ENCODE assay signal across 20 cellular contexts in the genomic region with DNA sequence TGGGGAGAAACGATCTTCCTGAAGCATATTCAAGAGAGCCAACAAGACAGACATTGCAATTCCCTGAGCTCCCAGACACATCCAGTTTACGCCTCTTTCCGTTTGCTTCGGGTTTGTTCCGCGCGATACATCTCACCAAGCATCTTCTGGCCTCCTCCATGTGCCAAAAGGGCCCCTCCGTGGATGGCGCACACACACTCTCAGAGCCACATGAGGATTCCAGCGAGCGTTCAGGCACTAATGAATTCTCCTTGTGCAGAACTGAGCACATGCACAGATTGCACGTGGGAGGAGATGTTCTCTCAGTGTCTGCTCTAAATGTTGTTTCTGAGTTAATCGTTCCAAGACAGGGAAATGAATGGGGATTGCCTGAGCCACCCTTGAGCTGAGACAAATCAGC.
A peak's percentile ranks its signal among the peaks of the same experiment; 100 is the strongest.
DNase-seq lines count a peak whose midpoint lies in the region; ATAC-seq and TF ChIP-seq lines count a peak whose summit lies in the region.
"Had no signal": no experiment of that assay in that cellular context is flagged by ENCODE, and none has a peak within 500 bp of the region (broad histone marks: within the 10 kb centered on the region; RNA-seq: fewer than 3 reads in every experiment).

No MANE protein-coding gene starts in this region.

- H3K36me3 ChIP-seq in A673 (ENCODE audit: insufficient read depth, low read length, poor library complexity, severe bottlenecking) (no peaks in the 10 kb centered on the region), thyroid gland (no peaks in the 10 kb centered on the region), left lung (no peaks in the 10 kb centered on the region)
- H3K36me3 ChIP-seq: BLaER1 treated with 17β-estradiol and CSF1 and Interleukin-3, amounts not matched to agents 10 nM and 100 nM had no signal

- no peak for TF ChIP-seq CTCF in A673 (conservative IDR thresholded peaks at IDR 0.05; ENCODE audit: low read depth, low read length)
- TF ChIP-seq CTCF in thyroid gland (IDR thresholded peaks at IDR 0.05): no peak
- no peak for TF ChIP-seq CTCF in left lung (IDR thresholded peaks at IDR 0.05)

- peak in 42 of 61 donors; percentile 2 to 84 (median 24) for DNase-seq in caudate nucleus (lab: John Stamatoyannopoulos, UW)
- peak; percentile 63 for DNase-seq in middle frontal gyrus (ENCODE audit: extremely low spot score, low spot score)
- DNase-seq in posterior cingulate gyrus: peak in 9 of 10 donors; percentile 15 to 93 (median 62)
- peak; percentile 64 for DNase-seq in superior temporal gyrus (ENCODE audit: extremely low spot score)
- no peak for DNase-seq in A673 (ENCODE audit: low spot score)
- DNase-seq in HPDE6-E6E7 (ENCODE audit: extremely low spot score): no peak
- DNase-seq in thyroid gland: no peak
- DNase-seq in left lung: no peak
- DNase-seq: AML-193; Calu3; CD8-positive, alpha-beta T cell; DMS79 treated with DMSO at 0.1 percent for 48 hours; GF-D8; GOT3; H7; HFFc6 had no signal

- CTCF ChIA-PET in A673 (lab: Charles Lee): no interaction called here

- H3K4me1 ChIP-seq in A673 (ENCODE audit: insufficient read depth, low read length, poor library complexity, severe bottlenecking): no peaks in the 10 kb centered on the region
- H3K4me1 ChIP-seq in thyroid gland: no peaks in the 10 kb centered on the region
- no peaks in the 10 kb centered on the region for H3K4me1 ChIP-seq in left lung
- H3K4me1 ChIP-seq: BLaER1 treated with 17β-estradiol and CSF1 and Interleukin-3, amounts not matched to agents 10 nM and 100 nM had no signal

- H3K9me3 ChIP-seq in A673 (ENCODE audit: low read depth, low read length, poor library complexity, severe bottlenecking) (no peaks in the 10 kb centered on the region), thyroid gland (no peaks in the 10 kb centered on the region), left lung (no peaks in the 10 kb centered on the region)
- H3K9me3 ChIP-seq: BLaER1 treated with 17β-estradiol and CSF1 and Interleukin-3, amounts not matched to agents 10 nM and 100 nM had no signal

- no peak for TF ChIP-seq POLR2A in thyroid gland (IDR thresholded peaks at IDR 0.05)

- H3K27ac ChIP-seq in caudate nucleus (ENCODE audit: low read depth, low read length) (no peak overlapping the region), A673 (ENCODE audit: low read depth, low read length, poor library complexity, severe bottlenecking) (no peak overlapping the region), thyroid gland (no peak overlapping the region), left lung (no peak overlapping the region)
- H3K27ac ChIP-seq: BLaER1 treated with 17β-estradiol and CSF1 and Interleukin-3, amounts not matched to agents 10 nM and 100 nM; HL-60 had no signal

- no peak overlapping the region for H3K4me3 ChIP-seq in A673 (ENCODE audit: low read depth, low read length, poor library complexity, severe bottlenecking)
- H3K4me3 ChIP-seq in thyroid gland (replicated peaks in 1 of 3): no peak overlapping the region
- H3K4me3 ChIP-seq in left lung: no peak overlapping the region
- H3K4me3 ChIP-seq: BLaER1 treated with 17β-estradiol and CSF1 and Interleukin-3, amounts not matched to agents 10 nM and 100 nM had no signal

- BruUV-seq in A673 (replicated peaks; lab: Mats Ljungman, UMichigan): no TSS peak

- H3K27me3 ChIP-seq in A673 (replicated peaks; ENCODE audit: insufficient read depth, low read depth, low read length, poor library complexity): no peaks in the 10 kb centered on the region
- H3K27me3 ChIP-seq in thyroid gland: no peaks in the 10 kb centered on the region
- no peaks in the 10 kb centered on the region for H3K27me3 ChIP-seq in left lung
- H3K27me3 ChIP-seq: BLaER1 treated with 17β-estradiol and CSF1 and Interleukin-3, amounts not matched to agents 10 nM and 100 nM had no signal

- ATAC-seq in left lung: no peak
- ATAC-seq: CD8-positive, alpha-beta T cell; HCT116; HepG2 had no signal

- intact Hi-C loops in posterior cingulate gyrus (cut with DNase I): no loop called here
- intact Hi-C loops in A673 (cut with micrococcal nuclease; ENCODE audit: unreplicated experiment): no loop called here
- intact Hi-C loops in thyroid gland (cut with DNase I): no loop called here
- intact Hi-C loops in left lung (cut with DNase I): no loop called here

- POLR2A ChIA-PET in A673 (lab: Charles Lee; ENCODE audit: low non-redundant PET): no interaction called here

- WGBS in thyroid gland, 2 donors: 85% methylated on average over 13 of the region's 13 CpGs

Comparison
In these comparisons a context has a peak if more than half of its experiments do, and no peak if none do; other contexts are left out.
1. DNase-seq: peak in caudate nucleus (42 of 61), middle frontal gyrus (single experiment), posterior cingulate gyrus (9 of 10) and superior temporal gyrus (single experiment); none in A673 (single experiment), HPDE6-E6E7 (single experiment), thyroid gland (0 of 2) and left lung (0 of 2).